7 cellular contexts compared by ENCODE assay signal in the genomic region with DNA sequence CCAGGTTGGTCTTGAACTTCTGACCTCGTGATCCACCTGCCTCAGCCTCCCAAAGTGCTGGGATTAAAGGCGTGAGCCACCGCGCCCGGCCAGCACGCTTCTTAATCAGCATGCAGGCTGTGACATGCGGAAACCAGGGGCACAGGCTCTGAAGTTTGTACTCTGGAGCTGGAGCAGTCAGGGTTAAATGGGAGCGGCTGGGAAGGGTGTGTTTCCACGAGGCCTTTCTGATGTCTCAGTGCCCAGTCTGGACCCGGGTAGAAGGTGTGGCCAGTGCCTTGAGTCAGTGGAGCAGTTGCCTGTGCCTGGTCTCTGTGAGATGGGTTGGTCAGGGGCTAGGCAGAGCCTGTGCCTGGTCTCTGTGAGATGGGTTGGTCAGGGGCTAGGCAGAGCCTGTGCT. TPM values are rescaled to one million over a fixed set of nuclear protein-coding genes. Genes with fewer than 3 reads are reported as not detected.
DNase-seq lines count a peak whose midpoint lies in the region; ATAC-seq, FAIRE-seq and TF ChIP-seq lines count a peak whose summit lies in the region.
"Not testable (repeated sequence)": the region's sequence is repeated elsewhere in the genome, so short reads cannot be mapped to it uniquely, and the experiment has no call there.
"Had no signal": no experiment of that assay in that cellular context is flagged by ENCODE, and none has a peak within 500 bp of the region (broad histone marks: within the 10 kb centered on the region; RNA-seq: fewer than 3 reads in every experiment).

No MANE protein-coding gene starts in this region.

- H2AFZ ChIP-seq in GM12878 (ENCODE audit: control insufficient read depth, low read depth, low read length): not testable (repeated sequence)

- H3K9me3 ChIP-seq in GM12878 (replicated peaks; ENCODE audit: control insufficient read depth, insufficient read depth, low read length): not testable (repeated sequence)

- not testable (repeated sequence) for H3K27me3 ChIP-seq in GM12878 (replicated peaks in 1 of 2; ENCODE audit: control insufficient read depth in 2 of 2, insufficient read depth in 2 of 2, low read length in 1 of 2); foreskin keratinocyte

- peak overlapping the region; percentile 38 for H3K4me3 Mint-ChIP-seq in T-helper 2 cell treated with Interferon-gamma antibody and Interleukin-4, amounts not matched to agents 5 μg/mL and 100 μg/mL, for 36 hours
- peak overlapping the region; percentile 96 for H3K4me3 Mint-ChIP-seq in natural killer cell
- H3K4me3 Mint-ChIP-seq in type B pancreatic cell: not testable (repeated sequence)

- POLR2A ChIA-PET in GM12878 (lab: Charles Lee): interaction anchor here (0.6 kb wide), 1 partner anchor 182 kb away, joined by 5 read pairs; a partner anchor contains a TSS

- FAIRE-seq in GM12891 (lab: Jason Lieb, UNC): peak; percentile 5
- not testable (repeated sequence) for FAIRE-seq in GM12878 (lab: Jason Lieb, UNC)

- TF ChIP-seq POLR2A in GM12891 (IDR thresholded peaks at IDR 0.05; ENCODE audit: low read depth, low read length); GM12878 (IDR thresholded peaks at IDR 0.05; ENCODE audit: low read depth, low read length): not testable (repeated sequence)

- peaks cover 35% of the 10 kb centered on the region for H3K4me1 Mint-ChIP-seq in T-helper 2 cell treated with Interferon-gamma antibody and Interleukin-4, amounts not matched to agents 5 μg/mL and 100 μg/mL, for 36 hours (ENCODE audit: low read depth)
- H3K4me1 Mint-ChIP-seq in natural killer cell (peaks cover 25 to 39% of the 10 kb centered on the region in 2 donors), type B pancreatic cell (ENCODE audit: unreplicated experiment) (peaks cover 13% of the 10 kb centered on the region)

- peaks cover 27% of the 10 kb centered on the region for H3K36me3 Mint-ChIP-seq in T-helper 2 cell treated with Interferon-gamma antibody and Interleukin-4, amounts not matched to agents 5 μg/mL and 100 μg/mL, for 36 hours (ENCODE audit: low read depth)
- not testable (repeated sequence) for H3K36me3 Mint-ChIP-seq in natural killer cell, type B pancreatic cell

- not testable (repeated sequence) for H4K20me1 ChIP-seq in GM12878 (ENCODE audit: control insufficient read depth, insufficient read depth)

- H3K4me1 ChIP-seq in GM12878 (ENCODE audit: control insufficient read depth, insufficient read depth, low read length) (peaks cover 24% of the 10 kb centered on the region), foreskin keratinocyte (peaks cover 10% of the 10 kb centered on the region)

- not testable (repeated sequence) for TF ChIP-seq CTCF in GM12878 (IDR thresholded peaks at IDR 0.05 in 2 of 3, conservative IDR thresholded peaks at IDR 0.05 in 1 of 3; ENCODE audit: control insufficient read depth in 2 of 3, extremely low read depth in 1 of 3, insufficient read depth in 1 of 3, low read depth in 3 of 3, low read length in 3 of 3); foreskin keratinocyte (conservative IDR thresholded peaks at IDR 0.05); natural killer cell (IDR thresholded peaks at IDR 0.05); type B pancreatic cell (conservative IDR thresholded peaks at IDR 0.05)

- WGBS in GM12878 (ENCODE audit: insufficient coverage, insufficient replicate concordance, low lambda C conversion rate, missing lambda C conversion rate): 85% methylated on average over 10 of the region's 10 CpGs

- SMC1A ChIA-PET in GM12878 (lab: Charles Lee; ENCODE audit: uncharacterized antibody, unreplicated experiment): not testable (repeated sequence)

- H3K36me3 ChIP-seq in GM12878 (ENCODE audit: control insufficient read depth in 2 of 2, insufficient read depth in 2 of 2, low read length in 1 of 2): peaks cover 0 to 12% of the 10 kb centered on the region in 2 experiments; a peak in 2 of 4 replicates

- not testable (repeated sequence) for H3K27ac Mint-ChIP-seq in T-helper 2 cell treated with Interferon-gamma antibody and Interleukin-4, amounts not matched to agents 5 μg/mL and 100 μg/mL, for 36 hours; natural killer cell
- peak overlapping the region; percentile 13 for H3K27ac Mint-ChIP-seq in type B pancreatic cell

- not testable (repeated sequence) for ATAC-seq in GM12878, foreskin keratinocyte, natural killer cell

- TF ChIP-seq RAD21 in GM12878 (IDR thresholded peaks at IDR 0.05; ENCODE audit: insufficient read depth, low read depth, low read length): not testable (repeated sequence)

- H3K9me3 Mint-ChIP-seq in T-helper 2 cell treated with Interferon-gamma antibody and Interleukin-4, amounts not matched to agents 5 μg/mL and 100 μg/mL, for 36 hours; natural killer cell; type B pancreatic cell: not testable (repeated sequence)

- peak overlapping the region; percentile 51 for H3K9ac ChIP-seq in GM12878 (ENCODE audit: control insufficient read depth, insufficient read depth, low read length)

- H3K27me3 Mint-ChIP-seq in T-helper 2 cell treated with Interferon-gamma antibody and Interleukin-4, amounts not matched to agents 5 μg/mL and 100 μg/mL, for 36 hours (ENCODE audit: low read depth); natural killer cell (ENCODE audit: low read depth in 2 of 2); type B pancreatic cell: not testable (repeated sequence)

- in situ Hi-C loops in GM12878 (cut with MboI): not testable (repeated sequence)

- RAD21 ChIA-PET in GM12878 (lab: Charles Lee; ENCODE audit: unreplicated experiment): not testable (repeated sequence)

- peaks cover 72% of the 10 kb centered on the region for H3K79me2 ChIP-seq in GM12878 (ENCODE audit: control insufficient read depth, insufficient read depth, low read length)

- H3K4me3 ChIP-seq in GM12878: peak overlapping the region; percentile 98

- H3K27ac ChIP-seq in GM12878 (ENCODE audit: control insufficient read depth, insufficient read depth); foreskin keratinocyte: not testable (repeated sequence)

- not testable (repeated sequence) for BruUV-seq in GM12878 (replicated peaks; lab: Mats Ljungman, UMichigan)

- peak overlapping the region; percentile 86 for H3K4me2 ChIP-seq in GM12878 (ENCODE audit: control insufficient read depth, insufficient read depth)

- CTCF ChIA-PET in GM12878 (lab: Yijun Ruan, JAX): not testable (repeated sequence)

- intact Hi-C loops in GM12878 (cut with micrococcal nuclease; ENCODE audit: unreplicated experiment); natural killer cell (cut with micrococcal nuclease): not testable (repeated sequence)

- not testable (repeated sequence) for DNase-seq in GM12891 (ENCODE audit: insufficient read length, low spot score); T-helper 2 cell treated with Interferon-gamma antibody and Interleukin-4, amounts not matched to agents 5 μg/mL and 100 μg/mL, for 36 hours (ENCODE audit: low spot score); GM12878 (ENCODE audit: low read depth, low spot score); natural killer cell; type B pancreatic cell (ENCODE audit: extremely low spot score, unreplicated experiment)
- DNase-seq in foreskin keratinocyte: peak; percentile 44 to 83

- TF ChIP-seq EP300 in GM12878 (IDR thresholded peaks at IDR 0.05; ENCODE audit: borderline replicate concordance in 1 of 2, control insufficient read depth in 1 of 2, low read depth in 2 of 2, low read length in 2 of 2): not testable (repeated sequence)

RNA-seq across cellular contexts. Expression of a gene that starts 3.3 kb away (rescaled TPM):
- 27.4 TPM for polyA plus RNA-seq in GM12891 (2012; ENCODE audit: low read depth, missing spikeins)
- 65.3 and 74.4 TPM in 2 replicates for total RNA-seq in GM12878 (2013; cell fraction: nucleolus; rRNA removed)
- 62.0 and 65.7 TPM in 2 replicates for total RNA-seq in GM12878 (2014; rRNA removed)
- total RNA-seq in GM12878 (2014; rRNA removed; fragmentation: Illumina TruSeq; extraction: Trizol): 30.7 and 34.3 TPM in 2 replicates
- 64.6 and 71.0 TPM in 2 replicates for total RNA-seq in GM12878 (2021)
- polyA plus RNA-seq in GM12878 (2011; ENCODE audit: low read depth): 10.6 TPM
- polyA plus RNA-seq in GM12878 (2011; rRNA removed): 30.2 and 31.3 TPM in 2 replicates
- 35.3 and 63.5 TPM in 2 replicates for polyA plus RNA-seq in GM12878 (2011; cell fraction: cytosol; rRNA removed)
- polyA plus RNA-seq in GM12878 (2011; cell fraction: nucleus; rRNA removed): 132 and 164 TPM in 2 replicates
- polyA plus RNA-seq in GM12878 (2012): 35.5 and 36.4 TPM in 2 replicates
- polyA plus RNA-seq in GM12878 (2014; fragmentation: Illumina TruSeq; extraction: Trizol): 8.5 and 16.3 TPM in 2 replicates
- under 1 TPM; 0.33 to 0.74 TPM for polyA plus RNA-seq in GM12878 (2014; fragmentation: Nextera tagmentation; extraction: Ambion mirVana)
- 57.0 and 69.5 TPM in 2 replicates for polyA plus RNA-seq in GM12878 (2014; rRNA removed)
- polyA plus RNA-seq in GM12878 (2016; fragmentation: Nextera tagmentation; extraction: Ambion mirVana): 1 to 10 TPM; 4.9 to 5.4 TPM
- 31.5 and 37.9 TPM in 2 replicates for polyA minus RNA-seq in GM12878 (2011; rRNA and poly(A)+ RNA removed)
- 19.5 and 22.7 TPM in 2 replicates for polyA minus RNA-seq in GM12878 (2011; cell fraction: cytosol; rRNA and poly(A)+ RNA removed)
- 19.9 and 33.8 TPM in 2 replicates for polyA minus RNA-seq in GM12878 (2011; cell fraction: nucleus; rRNA and poly(A)+ RNA removed)
- total RNA-seq in foreskin keratinocyte: 64.9 and 66.1 TPM in 2 replicates
- polyA plus RNA-seq in foreskin keratinocyte: 46.9 and 47.1 TPM in 2 replicates
- total RNA-seq in natural killer cell: 10 to 100 TPM; 51.5 to 61.1 (median 54.0) TPM
- total RNA-seq in type B pancreatic cell (ENCODE audit: low replicate concordance): 59.9 and 64.8 TPM in 2 replicates

RNA-seq across cellular contexts. Expression of a gene that starts 29.0 kb away (rescaled TPM):
- 1.5 TPM for polyA plus RNA-seq in GM12891 (2012; ENCODE audit: low read depth, missing spikeins)
- 1.2 and 1.3 TPM in 2 replicates for total RNA-seq in GM12878 (2013; cell fraction: nucleolus; rRNA removed)
- total RNA-seq in GM12878 (2014; rRNA removed) (0.44 and 0.51 TPM in 2 replicates), GM12878 (2014; rRNA removed; fragmentation: Illumina TruSeq; extraction: Trizol) (0.05 and 0.09 TPM in 2 replicates), GM12878 (2021) (0.59 and 0.61 TPM in 2 replicates), foreskin keratinocyte (3.0 and 3.1 TPM in 2 replicates), natural killer cell (under 1 TPM in 2 of 3 donors, not detected in 1; 0.14 to 0.41 TPM), type B pancreatic cell (ENCODE audit: low replicate concordance) (8.9 and 10.8 TPM in 2 replicates)
- polyA plus RNA-seq in GM12878 (2011; ENCODE audit: low read depth): 0.12 TPM
- polyA plus RNA-seq in GM12878 (2011; rRNA removed) (0.03 and 0.04 TPM in 2 replicates), GM12878 (2014; fragmentation: Illumina TruSeq; extraction: Trizol) (0.04 TPM in 1 of 2 replicates, not detected in the other), GM12878 (2014; fragmentation: Nextera tagmentation; extraction: Ambion mirVana) (not detected), GM12878 (2014; rRNA removed) (0.55 and 0.93 TPM in 2 replicates), GM12878 (2016; fragmentation: Nextera tagmentation; extraction: Ambion mirVana) (under 1 TPM in 1 of 2 experiments, not detected in 1; 0.18 TPM), foreskin keratinocyte (2.4 TPM in 2 replicates)
- 0.09 and 0.28 TPM in 2 replicates for polyA plus RNA-seq in GM12878 (2011; cell fraction: cytosol; rRNA removed)
- 2.0 and 2.3 TPM in 2 replicates for polyA plus RNA-seq in GM12878 (2011; cell fraction: nucleus; rRNA removed)
- 1.2 and 1.9 TPM in 2 replicates for polyA plus RNA-seq in GM12878 (2012)
- not detected in 2 replicates for polyA minus RNA-seq in GM12878 (2011; rRNA and poly(A)+ RNA removed)
- 0.83 TPM in 1 of 2 replicates, not detected in the other for polyA minus RNA-seq in GM12878 (2011; cell fraction: cytosol; rRNA and poly(A)+ RNA removed)
- 0.19 TPM in 1 of 2 replicates, not detected in the other for polyA minus RNA-seq in GM12878 (2011; cell fraction: nucleus; rRNA and poly(A)+ RNA removed)
- polyA plus RNA-seq: immature natural killer cell had no signal

RNA-seq across cellular contexts. Expression of a gene that starts 32.7 kb away (rescaled TPM):
- polyA plus RNA-seq in GM12891 (2012; ENCODE audit: low read depth, missing spikeins): 209 TPM
- 14.2 and 16.6 TPM in 2 replicates for total RNA-seq in GM12878 (2013; cell fraction: nucleolus; rRNA removed)
- total RNA-seq in GM12878 (2014; rRNA removed) (45.8 and 52.5 TPM in 2 replicates), GM12878 (2014; rRNA removed; fragmentation: Illumina TruSeq; extraction: Trizol) (18.9 and 23.6 TPM in 2 replicates), GM12878 (2021) (304 and 305 TPM in 2 replicates), foreskin keratinocyte (133 and 135 TPM in 2 replicates), natural killer cell (100 to 1,000 TPM in 2 of 3 donors, 10 to 100 TPM in 1; 88.6 to 119 (median 104) TPM), type B pancreatic cell (ENCODE audit: low replicate concordance) (165 and 197 TPM in 2 replicates)
- polyA plus RNA-seq in GM12878 (2011; ENCODE audit: low read depth): 34.8 TPM
- polyA plus RNA-seq in GM12878 (2011; rRNA removed) (18.5 and 46.6 TPM in 2 replicates), GM12878 (2014; fragmentation: Illumina TruSeq; extraction: Trizol) (1.4 and 12.8 TPM in 2 replicates), GM12878 (2014; fragmentation: Nextera tagmentation; extraction: Ambion mirVana) (10 to 100 TPM in 1 of 2 experiments, 1 to 10 TPM in 1; 7.2 to 45.0 TPM), GM12878 (2014; rRNA removed) (179 and 216 TPM in 2 replicates), GM12878 (2016; fragmentation: Nextera tagmentation; extraction: Ambion mirVana) (100 to 1,000 TPM; 355 to 357 TPM), foreskin keratinocyte (244 and 259 TPM in 2 replicates)
- polyA plus RNA-seq in GM12878 (2011; cell fraction: cytosol; rRNA removed): 109 and 189 TPM in 2 replicates
- polyA plus RNA-seq in GM12878 (2011; cell fraction: nucleus; rRNA removed): 95.0 and 142 TPM in 2 replicates
- polyA plus RNA-seq in GM12878 (2012): 163 and 185 TPM in 2 replicates
- polyA minus RNA-seq in GM12878 (2011; rRNA and poly(A)+ RNA removed): 38.4 and 79.7 TPM in 2 replicates
- polyA minus RNA-seq in GM12878 (2011; cell fraction: cytosol; rRNA and poly(A)+ RNA removed): 73.8 and 96.8 TPM in 2 replicates
- 21.4 and 39.0 TPM in 2 replicates for polyA minus RNA-seq in GM12878 (2011; cell fraction: nucleus; rRNA and poly(A)+ RNA removed)

RNA-seq across cellular contexts. Expression of a gene that starts 34.8 kb away (rescaled TPM):
- 9.2 TPM for polyA plus RNA-seq in GM12891 (2012; ENCODE audit: low read depth, missing spikeins)
- total RNA-seq in GM12878 (2013; cell fraction: nucleolus; rRNA removed): 26.2 and 31.8 TPM in 2 replicates
- total RNA-seq in GM12878 (2014; rRNA removed) (13.8 and 15.8 TPM in 2 replicates), GM12878 (2014; rRNA removed; fragmentation: Illumina TruSeq; extraction: Trizol) (4.8 and 5.6 TPM in 2 replicates), GM12878 (2021) (38.5 and 44.6 TPM in 2 replicates), foreskin keratinocyte (31.9 and 32.2 TPM in 2 replicates), natural killer cell (100 to 1,000 TPM in 1 of 3 donors, 10 to 100 TPM in 2; 92.0 to 106 (median 94.3) TPM), type B pancreatic cell (ENCODE audit: low replicate concordance) (45.5 and 60.7 TPM in 2 replicates)
- 3.3 TPM for polyA plus RNA-seq in GM12878 (2011; ENCODE audit: low read depth)
- polyA plus RNA-seq in GM12878 (2011; rRNA removed) (2.7 and 7.2 TPM in 2 replicates), GM12878 (2014; fragmentation: Illumina TruSeq; extraction: Trizol) (2.2 and 5.0 TPM in 2 replicates), GM12878 (2014; fragmentation: Nextera tagmentation; extraction: Ambion mirVana) (under 1 TPM; 0.08 to 0.15 TPM), GM12878 (2014; rRNA removed) (21.8 and 26.0 TPM in 2 replicates), GM12878 (2016; fragmentation: Nextera tagmentation; extraction: Ambion mirVana) (1 to 10 TPM; 4.2 to 5.9 TPM), foreskin keratinocyte (18.2 and 18.3 TPM in 2 replicates)
- 9.3 and 12.8 TPM in 2 replicates for polyA plus RNA-seq in GM12878 (2011; cell fraction: cytosol; rRNA removed)
- 64.7 and 83.4 TPM in 2 replicates for polyA plus RNA-seq in GM12878 (2011; cell fraction: nucleus; rRNA removed)
- polyA plus RNA-seq in GM12878 (2012): 12.3 and 13.5 TPM in 2 replicates
- 10.8 and 18.6 TPM in 2 replicates for polyA minus RNA-seq in GM12878 (2011; rRNA and poly(A)+ RNA removed)
- 17.7 and 21.2 TPM in 2 replicates for polyA minus RNA-seq in GM12878 (2011; cell fraction: cytosol; rRNA and poly(A)+ RNA removed)
- polyA minus RNA-seq in GM12878 (2011; cell fraction: nucleus; rRNA and poly(A)+ RNA removed): 15.5 and 27.3 TPM in 2 replicates

RNA-seq across cellular contexts. Expression of a gene that starts 39.6 kb away (rescaled TPM):
- 16.2 TPM for polyA plus RNA-seq in GM12891 (2012; ENCODE audit: low read depth, missing spikeins)
- 69.3 and 73.1 TPM in 2 replicates for total RNA-seq in GM12878 (2013; cell fraction: nucleolus; rRNA removed)
- total RNA-seq in GM12878 (2014; rRNA removed) (6.1 and 8.4 TPM in 2 replicates), GM12878 (2014; rRNA removed; fragmentation: Illumina TruSeq; extraction: Trizol) (6.5 and 7.0 TPM in 2 replicates), GM12878 (2021) (51.5 and 52.3 TPM in 2 replicates), foreskin keratinocyte (21.3 and 24.4 TPM in 2 replicates), natural killer cell (100 to 1,000 TPM; 296 to 367 (median 314) TPM), type B pancreatic cell (ENCODE audit: low replicate concordance) (122 and 127 TPM in 2 replicates)
- 6.0 TPM for polyA plus RNA-seq in GM12878 (2011; ENCODE audit: low read depth)
- polyA plus RNA-seq in GM12878 (2011; rRNA removed) (7.6 and 12.2 TPM in 2 replicates), GM12878 (2014; fragmentation: Illumina TruSeq; extraction: Trizol) (4.2 and 7.9 TPM in 2 replicates), GM12878 (2014; fragmentation: Nextera tagmentation; extraction: Ambion mirVana) (under 1 TPM; 0.38 to 0.63 TPM), GM12878 (2014; rRNA removed) (30.9 and 33.7 TPM in 2 replicates), GM12878 (2016; fragmentation: Nextera tagmentation; extraction: Ambion mirVana) (1 to 10 TPM; 2.3 TPM), foreskin keratinocyte (16.6 and 17.7 TPM in 2 replicates)
- 24.2 and 29.5 TPM in 2 replicates for polyA plus RNA-seq in GM12878 (2011; cell fraction: cytosol; rRNA removed)
- 102 and 129 TPM in 2 replicates for polyA plus RNA-seq in GM12878 (2011; cell fraction: nucleus; rRNA removed)
- 26.6 and 35.6 TPM in 2 replicates for polyA plus RNA-seq in GM12878 (2012)
- polyA minus RNA-seq in GM12878 (2011; rRNA and poly(A)+ RNA removed): 2.3 and 11.8 TPM in 2 replicates
- polyA minus RNA-seq in GM12878 (2011; cell fraction: cytosol; rRNA and poly(A)+ RNA removed): 21.7 and 23.8 TPM in 2 replicates
- 29.9 and 46.6 TPM in 2 replicates for polyA minus RNA-seq in GM12878 (2011; cell fraction: nucleus; rRNA and poly(A)+ RNA removed)
